20 cellular contexts compared by ENCODE assay signal in the genomic region with DNA sequence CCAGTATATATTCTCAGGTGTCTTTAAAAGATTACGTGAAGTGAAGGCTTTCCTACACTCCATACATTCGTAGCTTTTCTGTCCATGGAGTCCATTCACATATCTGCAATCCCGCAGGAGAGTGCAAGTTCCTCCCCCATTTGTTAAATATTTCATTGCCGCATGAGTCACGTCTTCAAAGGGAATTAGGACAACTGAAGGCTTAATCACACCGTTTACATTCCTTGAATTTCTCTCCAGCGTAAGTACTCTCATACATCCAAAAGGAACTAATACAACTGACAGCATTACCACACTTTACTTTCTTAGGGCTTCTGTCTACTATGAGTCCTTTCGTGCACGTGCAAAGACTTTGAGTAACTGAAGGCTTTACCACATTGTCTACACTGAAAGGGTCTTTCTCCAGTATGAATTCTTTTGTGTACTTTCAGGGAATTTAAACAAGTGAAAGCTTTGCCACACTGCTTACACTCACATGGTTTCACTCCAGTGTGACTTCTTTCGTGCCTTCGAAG. TPM values are rescaled to one million over a fixed set of nuclear protein-coding genes. Genes with fewer than 3 reads are reported as not detected.
A peak's percentile ranks its signal among the peaks of the same experiment; 100 is the strongest.
DNase-seq lines count a peak whose midpoint lies in the region; ATAC-seq and TF ChIP-seq lines count a peak whose summit lies in the region.
"Had no signal": no experiment of that assay in that cellular context is flagged by ENCODE, and none has a peak within 500 bp of the region (broad histone marks: within the 10 kb centered on the region; RNA-seq: fewer than 3 reads in every experiment).

No MANE protein-coding gene starts in this region.

- 94 to 97% methylated on average over 11 of the region's 11 CpGs for WGBS in endodermal cell (ENCODE audit: insufficient coverage in 1 of 2, insufficient read length in 1 of 2), 2 experiments

- no peak overlapping the region for H3K27ac ChIP-seq in endodermal cell (ENCODE audit: low read depth, low read length)
- H3K27ac ChIP-seq: SJSA1 had no signal

- peaks cover 71% of the 10 kb centered on the region for H3K36me3 Mint-ChIP-seq in endodermal cell (ENCODE audit: low read depth)
- peaks cover 56% of the 10 kb centered on the region for H3K36me3 Mint-ChIP-seq in activated T-helper 17 cell treated with anti-CD3 and anti-CD28 coated beads, Interleukin-2, amount 50 U/mL, for 72 hours (ENCODE audit: low read depth)
- H3K36me3 Mint-ChIP-seq in activated CD4-positive, alpha-beta T cell treated with anti-CD3 and anti-CD28 coated beads, Interleukin-2, amount 10 ng/mL, durations not matched to agents 24 days and 14 days (ENCODE audit: low read depth), result peaks cover 81% of the 10 kb centered on the region

- no peaks in the 10 kb centered on the region for H3K4me1 ChIP-seq in endodermal cell (ENCODE audit: control insufficient read depth, insufficient read depth, low read length)
- H3K4me1 ChIP-seq: SJSA1 had no signal

- no peak for TF ChIP-seq CTCF in endodermal cell (conservative IDR thresholded peaks at IDR 0.05)

- H3K9me3 Mint-ChIP-seq in endodermal cell, result peaks cover 69% of the 10 kb centered on the region
- peaks cover 8% of the 10 kb centered on the region for H3K9me3 Mint-ChIP-seq in activated T-helper 17 cell treated with anti-CD3 and anti-CD28 coated beads, Interleukin-2, amount 50 U/mL, for 72 hours
- H3K9me3 Mint-ChIP-seq in activated CD4-positive, alpha-beta T cell treated with anti-CD3 and anti-CD28 coated beads, Interleukin-2, amount 10 ng/mL, durations not matched to agents 24 days and 14 days, result peaks cover 25% of the 10 kb centered on the region

- H3K9ac ChIP-seq in endodermal cell (ENCODE audit: extremely low read depth, low read length, poor library complexity, severe bottlenecking), result no peak overlapping the region

- intact Hi-C loops in activated CD4-positive, alpha-beta T cell treated with anti-CD3 and anti-CD28 coated beads, Interleukin-2, amount 10 ng/mL, durations not matched to agents 24 days and 14 days (cut with micrococcal nuclease), result no loop called here

- DNase-seq in ELR (ENCODE audit: low read depth) (peak; percentile 84), NCI-H226 (peak; percentile 42), endodermal cell (no peak), non-pigmented ciliary epithelial cell (ENCODE audit: low read depth) (peak; percentile 63)
- no peak for DNase-seq in activated CD4-positive, alpha-beta T cell treated with anti-CD3 and anti-CD28 coated beads, Interleukin-2, amount 10 ng/mL, durations not matched to agents 24 days and 14 days
- DNase-seq: activated CD8-positive, alpha-beta memory T cell treated with anti-CD3 and anti-CD28 coated beads, Interleukin-2, amount 10 ng/mL, durations not matched to agents 7 days and 5 days; foreskin melanocyte; GDM1; naive B cell; NCI-H1417 treated with DMSO at 0.1 percent for 48 hours; NCI-H748 treated with DMSO at 0.1 percent for 48 hours; right cardiac atrium; stimulated activated naive CD4-positive, alpha-beta T cell treated with Interleukin-2 at 50 U/mL for 16 hours had no signal

- H3K27me3 ChIP-seq in endodermal cell (ENCODE audit: control insufficient read depth, insufficient read depth, low read length, poor library complexity, severe bottlenecking), result no peaks in the 10 kb centered on the region
- H3K27me3 ChIP-seq: SJSA1 had no signal

- H3K4me3 ChIP-seq in endodermal cell (ENCODE audit: low read length), result peak overlapping the region; percentile 39
- H3K4me3 ChIP-seq: SJSA1 had no signal

- no peak overlapping the region for H3K27ac Mint-ChIP-seq in endodermal cell
- no peak overlapping the region for H3K27ac Mint-ChIP-seq in activated T-helper 17 cell treated with anti-CD3 and anti-CD28 coated beads, Interleukin-2, amount 50 U/mL, for 72 hours
- no peak overlapping the region for H3K27ac Mint-ChIP-seq in activated CD4-positive, alpha-beta T cell treated with anti-CD3 and anti-CD28 coated beads, Interleukin-2, amount 10 ng/mL, durations not matched to agents 24 days and 14 days
- H3K27ac Mint-ChIP-seq: activated CD8-positive, alpha-beta memory T cell treated with anti-CD3 and anti-CD28 coated beads, Interleukin-2, amount 10 ng/mL, durations not matched to agents 7 days and 5 days; CD14-positive monocyte; dendritic cell treated with granulocyte-macrophage colony-stimulating factor and Interleukin-4, amounts not matched to agents 40 ng/mL and 50 ng/mL, for 4 days; IgD-negative memory B cell had no signal

- H3K9me3 ChIP-seq in endodermal cell (ENCODE audit: control insufficient read depth, low read length), result peaks cover 40% of the 10 kb centered on the region

- no peak for ATAC-seq in activated T-helper 17 cell treated with anti-CD3 and anti-CD28 coated beads, Interleukin-2, amount 50 U/mL, for 72 hours (replicated peaks)
- ATAC-seq in GM19328 (IDR thresholded peaks at IDR 0.05; ENCODE audit: unreplicated experiment), result no peak
- ATAC-seq in GM21381 (IDR thresholded peaks at IDR 0.05; ENCODE audit: unreplicated experiment), result no peak
- ATAC-seq: activated CD8-positive, alpha-beta memory T cell treated with anti-CD3 and anti-CD28 coated beads, Interleukin-2, amount 10 ng/mL, durations not matched to agents 7 days and 5 days; right cardiac atrium had no signal

- H3K27me3 Mint-ChIP-seq in endodermal cell (ENCODE audit: insufficient read depth), result no peaks in the 10 kb centered on the region
- no peaks in the 10 kb centered on the region for H3K27me3 Mint-ChIP-seq in activated T-helper 17 cell treated with anti-CD3 and anti-CD28 coated beads, Interleukin-2, amount 50 U/mL, for 72 hours
- no peaks in the 10 kb centered on the region for H3K27me3 Mint-ChIP-seq in activated CD4-positive, alpha-beta T cell treated with anti-CD3 and anti-CD28 coated beads, Interleukin-2, amount 10 ng/mL, durations not matched to agents 24 days and 14 days
- H3K27me3 Mint-ChIP-seq: activated CD8-positive, alpha-beta memory T cell treated with anti-CD3 and anti-CD28 coated beads, Interleukin-2, amount 10 ng/mL, durations not matched to agents 7 days and 5 days; dendritic cell treated with granulocyte-macrophage colony-stimulating factor and Interleukin-4, amounts not matched to agents 40 ng/mL and 50 ng/mL, for 4 days; IgD-negative memory B cell; naive B cell had no signal

- H3K36me3 ChIP-seq in endodermal cell (ENCODE audit: control insufficient read depth, insufficient read depth, low read length), result peaks cover 47% of the 10 kb centered on the region

- H3K4me3 Mint-ChIP-seq in endodermal cell, result no peak overlapping the region
- H3K4me3 Mint-ChIP-seq in activated T-helper 17 cell treated with anti-CD3 and anti-CD28 coated beads, Interleukin-2, amount 50 U/mL, for 72 hours, result no peak overlapping the region
- H3K4me3 Mint-ChIP-seq in activated CD4-positive, alpha-beta T cell treated with anti-CD3 and anti-CD28 coated beads, Interleukin-2, amount 10 ng/mL, durations not matched to agents 24 days and 14 days, result no peak overlapping the region
- H3K4me3 Mint-ChIP-seq: activated CD8-positive, alpha-beta memory T cell treated with anti-CD3 and anti-CD28 coated beads, Interleukin-2, amount 10 ng/mL, durations not matched to agents 7 days and 5 days; CD14-positive monocyte; dendritic cell treated with granulocyte-macrophage colony-stimulating factor and Interleukin-4, amounts not matched to agents 40 ng/mL and 50 ng/mL, for 4 days; IgD-negative memory B cell; naive B cell had no signal

- H3K4me1 Mint-ChIP-seq in endodermal cell, result no peaks in the 10 kb centered on the region
- no peaks in the 10 kb centered on the region for H3K4me1 Mint-ChIP-seq in activated T-helper 17 cell treated with anti-CD3 and anti-CD28 coated beads, Interleukin-2, amount 50 U/mL, for 72 hours
- H3K4me1 Mint-ChIP-seq in activated CD4-positive, alpha-beta T cell treated with anti-CD3 and anti-CD28 coated beads, Interleukin-2, amount 10 ng/mL, durations not matched to agents 24 days and 14 days, result no peaks in the 10 kb centered on the region
- H3K4me1 Mint-ChIP-seq: activated CD8-positive, alpha-beta memory T cell treated with anti-CD3 and anti-CD28 coated beads, Interleukin-2, amount 10 ng/mL, durations not matched to agents 7 days and 5 days; CD14-positive monocyte had no signal

RNA-seq across cellular contexts. Expression of gene ZNF564, which starts 29.0 kb away (rescaled TPM):
- 10 to 100 TPM; 17.3 to 20.6 TPM for total RNA-seq in endodermal cell
- 7.9 TPM for polyA plus RNA-seq in endodermal cell (2013, experiment 1 of 2)
- 6.9 TPM for polyA plus RNA-seq in endodermal cell (2013, experiment 2 of 2)
- total RNA-seq in activated T-helper 17 cell treated with anti-CD3 and anti-CD28 coated beads, Interleukin-2, amount 50 U/mL, for 72 hours, result 1 to 10 TPM; 4.1 to 6.1 TPM
- 5.6 and 7.0 TPM in 2 replicates for total RNA-seq in activated CD4-positive, alpha-beta T cell treated with anti-CD3 and anti-CD28 coated beads, Interleukin-2, amount 10 ng/mL, durations not matched to agents 24 days and 14 days

RNA-seq across cellular contexts. Expression of gene ZNF490, which starts 30.4 kb away (rescaled TPM):
- total RNA-seq in endodermal cell, result 10 to 100 TPM; 10.6 to 11.2 TPM
- 2.3 TPM for polyA plus RNA-seq in endodermal cell (2013, experiment 1 of 2)
- 2.9 TPM for polyA plus RNA-seq in endodermal cell (2013, experiment 2 of 2)
- total RNA-seq in activated T-helper 17 cell treated with anti-CD3 and anti-CD28 coated beads, Interleukin-2, amount 50 U/mL, for 72 hours, result 10 to 100 TPM in 1 of 2 donors, 1 to 10 TPM in 1; 7.3 to 11.1 TPM
- total RNA-seq in activated CD4-positive, alpha-beta T cell treated with anti-CD3 and anti-CD28 coated beads, Interleukin-2, amount 10 ng/mL, durations not matched to agents 24 days and 14 days, result 8.7 and 9.0 TPM in 2 replicates

RNA-seq across cellular contexts. Expression of gene ZNF791, which starts 30.5 kb away (rescaled TPM):
- total RNA-seq in endodermal cell, result 10 to 100 TPM; 23.2 to 32.1 TPM
- polyA plus RNA-seq in endodermal cell (2013, experiment 1 of 2), result 14.2 TPM
- polyA plus RNA-seq in endodermal cell (2013, experiment 2 of 2), result 16.7 TPM
- 10 to 100 TPM; 16.7 to 19.0 TPM for total RNA-seq in activated T-helper 17 cell treated with anti-CD3 and anti-CD28 coated beads, Interleukin-2, amount 50 U/mL, for 72 hours
- 22.3 and 26.6 TPM in 2 replicates for total RNA-seq in activated CD4-positive, alpha-beta T cell treated with anti-CD3 and anti-CD28 coated beads, Interleukin-2, amount 10 ng/mL, durations not matched to agents 24 days and 14 days

Comparison
In these comparisons a context has a peak if more than half of its experiments do, and no peak if none do; other contexts are left out.
1. DNase-seq: peak in ELR (single experiment), NCI-H226 (single experiment) and non-pigmented ciliary epithelial cell (single experiment); none in endodermal cell (single experiment) and activated CD4-positive, alpha-beta T cell treated with anti-CD3 and anti-CD28 coated beads, Interleukin-2, amount 10 ng/mL, durations not matched to agents 24 days and 14 days (single experiment).